Comparison of ENCODE assay signal across 7 cellular contexts in genomic region chr7:27161214-27161720, GRCh38. TPM values are rescaled to one million over a fixed set of nuclear protein-coding genes. Genes with fewer than 3 reads are reported as not detected.
A peak's percentile ranks its signal among the peaks of the same experiment; 100 is the strongest.
DNase-seq lines count a peak whose midpoint lies in the region; ATAC-seq and TF ChIP-seq lines count a peak whose summit lies in the region.

No MANE protein-coding gene starts in this region.

- H3K4me3 Mint-ChIP-seq in H9, result no peak overlapping the region
- H3K4me3 Mint-ChIP-seq in progenitor cell of endocrine pancreas (ENCODE audit: low read depth), result peak overlapping the region; percentile 60

- H3K14ac ChIP-seq in H9 (ENCODE audit: insufficient read depth, low read length), result no peak overlapping the region

- H3K23ac ChIP-seq in H9 (ENCODE audit: insufficient read length, low read depth, low read length), result no peak overlapping the region

- H2AK5ac ChIP-seq in H9 (ENCODE audit: insufficient read length, low read length), result no peak overlapping the region

- no peak overlapping the region for H4K91ac ChIP-seq in H9 (ENCODE audit: insufficient read length, low read depth, low read length)

- H3K36me3 ChIP-seq in PC-9 (ENCODE audit: low read depth) (no peaks in the 10 kb centered on the region), fibroblast of lung (ENCODE audit: control insufficient read depth, insufficient read depth, low read length) (no peaks in the 10 kb centered on the region)

- no peak overlapping the region for H4K8ac ChIP-seq in H9 (replicated peaks; ENCODE audit: insufficient read length, low read depth, low read length)

- no peak overlapping the region for H3K18ac ChIP-seq in H9 (ENCODE audit: insufficient read length, low read depth, low read length)

- H2AFZ ChIP-seq in H9 (ENCODE audit: low read length) (no peak overlapping the region), PC-9 (peak overlapping the region; percentile 97), fibroblast of lung (ENCODE audit: low read length) (peak overlapping the region; percentile 75)

- no peak overlapping the region for H4K5ac ChIP-seq in H9 (ENCODE audit: insufficient read length, low read depth, low read length)

- no peak; the same call in 2 of the 3 replicates for TF ChIP-seq CTCF in H9 (conservative IDR thresholded peaks at IDR 0.05)
- peak; percentile 55 for TF ChIP-seq CTCF in PC-9 (conservative IDR thresholded peaks at IDR 0.05)
- no peak for TF ChIP-seq CTCF in fibroblast of lung (conservative IDR thresholded peaks at IDR 0.05 in 1 of 2, IDR thresholded peaks at IDR 0.05 in 1 of 2; ENCODE audit: low read depth in 1 of 2, low read length in 2 of 2)
- TF ChIP-seq CTCF in progenitor cell of endocrine pancreas (IDR thresholded peaks at IDR 0.05; ENCODE audit: unreplicated experiment), result no peak

- no peaks in the 10 kb centered on the region for H3K23me2 ChIP-seq in H9 (ENCODE audit: insufficient read length, low read depth, low read length, poor library complexity, severe bottlenecking)

- CTCF ChIA-PET in PC-9 (lab: Charles Lee), result interaction anchor here (0.6 to 3.1 kb wide), 16 partner anchors 9 to 1272 kb away, joined by 3 to 24 read pairs (median 6); no protein-coding TSS in a partner anchor

- peaks cover 98% of the 10 kb centered on the region for H3K27me3 Mint-ChIP-seq in H9 (ENCODE audit: low read depth)
- peaks cover 84% of the 10 kb centered on the region for H3K27me3 Mint-ChIP-seq in progenitor cell of endocrine pancreas

- H3K9ac ChIP-seq in H9 (ENCODE audit: extremely low read depth, insufficient read length, low read length), result no peak overlapping the region
- H3K9ac ChIP-seq in fibroblast of lung (ENCODE audit: insufficient read depth, low read length), result no peak overlapping the region

- no peaks in the 10 kb centered on the region for H4K20me1 ChIP-seq in H9 (ENCODE audit: control insufficient read depth, insufficient read depth, insufficient read length)
- no peaks in the 10 kb centered on the region for H4K20me1 ChIP-seq in PC-9 (ENCODE audit: insufficient read depth)
- no peaks in the 10 kb centered on the region for H4K20me1 ChIP-seq in fibroblast of lung (ENCODE audit: control insufficient read depth, extremely low read depth, insufficient read depth, low read length)

- H3K9me2 ChIP-seq in PC-9 (ENCODE audit: insufficient read depth), result no peaks in the 10 kb centered on the region

- WGBS in H9 (ENCODE audit: extremely low coverage, insufficient read length, low lambda C conversion rate), result no CpG with 5 or more reads among the region's 27 CpGs

- H3K4me1 ChIP-seq in H9 (ENCODE audit: insufficient read depth, low read length), result no peaks in the 10 kb centered on the region
- 0 out of 2 replicates have a peak, but pooled peaks cover 3% of the 10 kb centered on the region for H3K4me1 ChIP-seq in PC-9 (replicated peaks; ENCODE audit: insufficient read depth)
- no peaks in the 10 kb centered on the region for H3K4me1 ChIP-seq in fibroblast of lung (ENCODE audit: control insufficient read depth, extremely low read depth, insufficient read depth, low read length)

- H3K4me3 ChIP-seq in PC-9, result peak overlapping the region; percentile 71
- H3K4me3 ChIP-seq in fibroblast of lung (replicated peaks in 1 of 4; ENCODE audit: control extremely low read depth in 1 of 4, insufficient read depth in 1 of 4, low read depth in 3 of 4, low read length in 4 of 4), result peak overlapping the region; percentile 39 to 74 (median 54)

- H3K27ac ChIP-seq in H9 (ENCODE audit: insufficient read length, low read depth, low read length) (no peak overlapping the region), PC-9 (no peak overlapping the region), fibroblast of lung (ENCODE audit: insufficient read depth, low read length) (no peak overlapping the region)

- peaks cover 97% of the 10 kb centered on the region for H3K27me3 ChIP-seq in H9 (ENCODE audit: insufficient read depth, low read length)
- no peaks in the 10 kb centered on the region for H3K27me3 ChIP-seq in PC-9 (ENCODE audit: insufficient read depth, low read depth)
- H3K27me3 ChIP-seq in fibroblast of lung (ENCODE audit: control insufficient read depth, insufficient read depth, low read length), result peaks cover 29% of the 10 kb centered on the region

- DNase-seq in H9 (no peak), PC-9 (no peak), fibroblast of lung (ENCODE audit: low read depth in 2 of 2) (no peak), progenitor cell of endocrine pancreas (ENCODE audit: low spot score, unreplicated experiment) (no peak), NCI-H1417 (lab: John Stamatoyannopoulos, UW) (no peak), NCI-H2196 treated with DMSO at 0.1 percent for 48 hours (lab: John Stamatoyannopoulos, UW; ENCODE audit: unreplicated experiment) (no peak)

- no peak for ATAC-seq in HG02885 (IDR thresholded peaks at IDR 0.05; ENCODE audit: poor library complexity, unreplicated experiment)

- intact Hi-C loops in PC-9 (cut with micrococcal nuclease; ENCODE audit: unreplicated experiment), result loop anchor here (1.0 to 10.0 kb wide), 10 partner anchors 301 to 1594 kb away; no protein-coding TSS in a partner anchor

- no TSS peak for BruUV-seq in PC-9 (replicated peaks; lab: Mats Ljungman, UMichigan)

- H3K36me3 Mint-ChIP-seq in H9 (ENCODE audit: insufficient read depth in 1 of 3, low read depth in 3 of 3), result peaks cover 0 to 2% (median 0%) of the 10 kb centered on the region in 3 experiments; a peak in 2 of 7 replicates
- H3K36me3 Mint-ChIP-seq in progenitor cell of endocrine pancreas (ENCODE audit: insufficient read depth), result peaks cover 1% of the 10 kb centered on the region

- peaks cover 14% of the 10 kb centered on the region; the same call in 1 of the 2 replicates for H3F3A ChIP-seq in PC-9 (ENCODE audit: insufficient read depth, low read depth)

- H3K4me2 ChIP-seq in H9 (ENCODE audit: insufficient read depth, insufficient read length, low read length), result peak overlapping the region; percentile 47
- H3K4me2 ChIP-seq in PC-9, result peak overlapping the region; percentile 86
- peak overlapping the region; percentile 75 for H3K4me2 ChIP-seq in fibroblast of lung (ENCODE audit: extremely low read depth, insufficient read depth, low read length)

- POLR2A ChIA-PET in PC-9 (lab: Charles Lee; ENCODE audit: unreplicated experiment), result interaction anchor here (0.5 to 0.6 kb wide), 2 partner anchors 16 to 501 kb away, joined by 3 to 9 read pairs; no protein-coding TSS in a partner anchor

- no peak overlapping the region for H2BK15ac ChIP-seq in H9 (ENCODE audit: low read depth, low read length)

- H3K79me1 ChIP-seq in H9 (ENCODE audit: insufficient read depth, low read depth, low read length, poor library complexity, severe bottlenecking), result no peaks in the 10 kb centered on the region

- H3K79me2 ChIP-seq in H9 (ENCODE audit: insufficient read depth, low read length) (no peaks in the 10 kb centered on the region), PC-9 (ENCODE audit: low read depth) (no peaks in the 10 kb centered on the region), fibroblast of lung (ENCODE audit: control insufficient read depth, insufficient read depth, low read length) (no peaks in the 10 kb centered on the region)

- H3K4me1 Mint-ChIP-seq in H9, result peaks cover 3 to 11% of the 10 kb centered on the region in 2 experiments
- peaks cover 2% of the 10 kb centered on the region for H3K4me1 Mint-ChIP-seq in progenitor cell of endocrine pancreas (ENCODE audit: low read depth)

- H2BK5ac ChIP-seq in H9 (ENCODE audit: insufficient read length, low read length), result no peak overlapping the region

- H3T11ph ChIP-seq in H9 (ENCODE audit: low read length), result no peak overlapping the region

- H3K9me3 Mint-ChIP-seq in H9, result peaks cover 13 to 15% of the 10 kb centered on the region in 2 experiments
- H3K9me3 Mint-ChIP-seq in progenitor cell of endocrine pancreas (ENCODE audit: low read depth), result no peaks in the 10 kb centered on the region

- H3K56ac ChIP-seq in H9 (ENCODE audit: insufficient read length, low read depth, low read length), result no peak overlapping the region

- H3K9me3 ChIP-seq in H9 (ENCODE audit: control insufficient read depth, low read depth, low read length) (no peaks in the 10 kb centered on the region), PC-9 (ENCODE audit: insufficient read depth, low read depth) (no peaks in the 10 kb centered on the region), fibroblast of lung (ENCODE audit: control insufficient read depth, insufficient read depth, low read depth, low read length) (no peaks in the 10 kb centered on the region)

- H3K4ac ChIP-seq in H9 (ENCODE audit: low read depth, low read length), result no peak overlapping the region

- no peak overlapping the region for H2BK120ac ChIP-seq in H9 (ENCODE audit: low read depth, low read length, poor library complexity, severe bottlenecking)

- H2BK12ac ChIP-seq in H9 (ENCODE audit: insufficient read length, low read depth, low read length), result no peak overlapping the region

- H2BK20ac ChIP-seq in H9 (ENCODE audit: low read depth, low read length, poor library complexity, severe bottlenecking), result no peak overlapping the region

- H3K27ac Mint-ChIP-seq in H9 (no peak overlapping the region), progenitor cell of endocrine pancreas (no peak overlapping the region)

RNA-seq across cellular contexts. Expression of gene HOXA9, which starts 4.1 kb away (rescaled TPM):
- not detected in 2 replicates for total RNA-seq in H9 (2021)
- 1.9 and 2.5 TPM in 2 replicates for total RNA-seq in PC-9 (2021)
- under 0.01 TPM in 1 of 2 replicates, not detected in the other for total RNA-seq in fibroblast of lung
- polyA plus RNA-seq in fibroblast of lung, result 0.08 and 0.11 TPM in 2 replicates
- polyA plus RNA-seq in fibroblast of lung (2012), result 0.09 TPM in 1 of 2 replicates, not detected in the other
- polyA minus RNA-seq in fibroblast of lung (ENCODE audit: low replicate concordance), result not detected in 2 replicates
- not detected in 2 replicates for total RNA-seq in progenitor cell of endocrine pancreas

RNA-seq across cellular contexts. Expression of gene HOXA7, which starts 4.8 kb away (rescaled TPM):
- not detected in 2 replicates for total RNA-seq in H9 (2021)
- not detected in 2 replicates for total RNA-seq in PC-9 (2021)
- total RNA-seq in fibroblast of lung, result 1.0 and 1.2 TPM in 2 replicates
- polyA plus RNA-seq in fibroblast of lung, result 5.3 and 5.9 TPM in 2 replicates
- polyA plus RNA-seq in fibroblast of lung (2012), result 6.8 and 7.9 TPM in 2 replicates
- 4.8 and 6.3 TPM in 2 replicates for polyA minus RNA-seq in fibroblast of lung (ENCODE audit: low replicate concordance)
- 1.4 and 1.5 TPM in 2 replicates for total RNA-seq in progenitor cell of endocrine pancreas

RNA-seq across cellular contexts. Expression of gene HOXA3, which starts 8.9 kb away (rescaled TPM):
- total RNA-seq in H9 (2021) (not detected in 2 replicates), PC-9 (2021) (50.5 and 53.1 TPM in 2 replicates), fibroblast of lung (1.5 TPM in 2 replicates), progenitor cell of endocrine pancreas (77.4 and 85.5 TPM in 2 replicates)
- 0.44 and 0.68 TPM in 2 replicates for polyA plus RNA-seq in fibroblast of lung
- 2.7 and 3.2 TPM in 2 replicates for polyA plus RNA-seq in fibroblast of lung (2012)
- 0.41 and 1.6 TPM in 2 replicates for polyA minus RNA-seq in fibroblast of lung (ENCODE audit: low replicate concordance)

RNA-seq across cellular contexts. Expression of gene HOXA10, which starts 12.9 kb away (rescaled TPM):
- total RNA-seq in H9 (2021) (not detected in 2 replicates), PC-9 (2021) (not detected in 2 replicates), fibroblast of lung (under 0.01 and 0.17 TPM in 2 replicates), progenitor cell of endocrine pancreas (not detected in 2 replicates)
- polyA plus RNA-seq in fibroblast of lung, result 0.25 and 1.00 TPM in 2 replicates
- polyA plus RNA-seq in fibroblast of lung (2012), result 0.12 and 0.75 TPM in 2 replicates
- polyA minus RNA-seq in fibroblast of lung (ENCODE audit: low replicate concordance), result 1.6 TPM in 1 of 2 replicates, not detected in the other

RNA-seq across cellular contexts. Expression of gene HOXA6, which starts 13.7 kb away (rescaled TPM):
- total RNA-seq in H9 (2021) (not detected in 2 replicates), PC-9 (2021) (0.65 and 1.2 TPM in 2 replicates), fibroblast of lung (3.6 and 4.4 TPM in 2 replicates), progenitor cell of endocrine pancreas (0.38 TPM in 1 of 2 replicates, not detected in the other)
- polyA plus RNA-seq in fibroblast of lung, result 0.70 and 1.2 TPM in 2 replicates
- 1.6 and 3.8 TPM in 2 replicates for polyA plus RNA-seq in fibroblast of lung (2012)
- 0.30 and 1.6 TPM in 2 replicates for polyA minus RNA-seq in fibroblast of lung (ENCODE audit: low replicate concordance)

Comparison
In these comparisons a context has a peak if more than half of its experiments do, and no peak if none do; other contexts are left out.
1. RNA of gene HOXA3, which starts 8.9 kb away (total RNA-seq): 77.4 to 85.5 TPM in progenitor cell of endocrine pancreas and 50.5 to 53.1 TPM in PC-9; 1.5 TPM in fibroblast of lung and not detected in H9; every median in the first group is over 10 times any median in the second.
2. Peak in every context shown above with its lines, with median percentiles within 50 percentile points of each other: H3K4me2 ChIP-seq.